In the genomic region with DNA sequence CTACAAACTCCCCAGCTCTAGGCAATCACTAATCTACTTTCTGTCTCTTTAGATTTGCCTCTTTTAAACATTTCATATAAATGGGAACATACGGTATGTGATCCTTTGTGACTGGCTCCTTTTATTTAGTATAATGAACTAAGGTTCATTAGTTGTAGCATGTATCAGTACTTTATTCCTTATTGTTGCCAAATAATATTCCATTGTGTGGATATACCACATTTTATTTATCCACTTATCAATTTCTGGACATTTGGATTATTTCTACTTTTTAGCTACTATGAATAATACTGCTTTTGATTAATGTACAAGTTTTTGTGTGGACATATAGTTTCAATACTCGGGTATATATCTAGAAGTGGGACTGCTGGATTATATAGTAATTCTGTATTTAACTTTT, we compare ENCODE assay signal across 4 cellular contexts.
TF ChIP-seq lines count a peak whose summit lies in the region.

No MANE protein-coding gene starts in this region.

TF ChIP-seq in SK-N-SH treated with all-trans-retinoic acid at 6 μM for 48 hours, 23 proteins besides CTCF, POLR2A, EP300 and RAD21:
- TF ChIP-seq ZNF565 (CRISPR knock-in tag; conservative IDR thresholded peaks at IDR 0.05; ENCODE audit: low read depth) = no peak
- peak; percentile 91 for TF ChIP-seq ZNF8 (CRISPR knock-in tag; IDR thresholded peaks at IDR 0.05)
- TF ChIP-seq, protein P1, sequence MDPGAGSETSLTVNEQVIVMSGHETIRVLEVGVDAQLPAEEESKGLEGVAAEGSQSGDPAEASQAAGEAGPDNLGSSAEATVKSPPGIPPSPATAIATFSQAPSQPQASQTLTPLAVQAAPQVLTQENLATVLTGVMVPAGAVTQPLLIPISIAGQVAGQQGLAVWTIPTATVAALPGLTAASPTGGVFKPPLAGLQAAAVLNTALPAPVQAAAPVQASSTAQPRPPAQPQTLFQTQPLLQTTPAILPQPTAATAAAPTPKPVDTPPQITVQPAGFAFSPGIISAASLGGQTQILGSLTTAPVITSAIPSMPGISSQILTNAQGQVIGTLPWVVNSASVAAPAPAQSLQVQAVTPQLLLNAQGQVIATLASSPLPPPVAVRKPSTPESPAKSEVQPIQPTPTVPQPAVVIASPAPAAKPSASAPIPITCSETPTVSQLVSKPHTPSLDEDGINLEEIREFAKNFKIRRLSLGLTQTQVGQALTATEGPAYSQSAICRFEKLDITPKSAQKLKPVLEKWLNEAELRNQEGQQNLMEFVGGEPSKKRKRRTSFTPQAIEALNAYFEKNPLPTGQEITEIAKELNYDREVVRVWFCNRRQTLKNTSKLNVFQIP (CRISPR knock-in tag; IDR thresholded peaks at IDR 0.05; ENCODE audit: borderline replicate concordance, low read depth) = no peak
- TF ChIP-seq ARNTL (CRISPR knock-in tag; IDR thresholded peaks at IDR 0.05; ENCODE audit: borderline replicate concordance, low read depth) = no peak
- TF ChIP-seq, protein P2, sequence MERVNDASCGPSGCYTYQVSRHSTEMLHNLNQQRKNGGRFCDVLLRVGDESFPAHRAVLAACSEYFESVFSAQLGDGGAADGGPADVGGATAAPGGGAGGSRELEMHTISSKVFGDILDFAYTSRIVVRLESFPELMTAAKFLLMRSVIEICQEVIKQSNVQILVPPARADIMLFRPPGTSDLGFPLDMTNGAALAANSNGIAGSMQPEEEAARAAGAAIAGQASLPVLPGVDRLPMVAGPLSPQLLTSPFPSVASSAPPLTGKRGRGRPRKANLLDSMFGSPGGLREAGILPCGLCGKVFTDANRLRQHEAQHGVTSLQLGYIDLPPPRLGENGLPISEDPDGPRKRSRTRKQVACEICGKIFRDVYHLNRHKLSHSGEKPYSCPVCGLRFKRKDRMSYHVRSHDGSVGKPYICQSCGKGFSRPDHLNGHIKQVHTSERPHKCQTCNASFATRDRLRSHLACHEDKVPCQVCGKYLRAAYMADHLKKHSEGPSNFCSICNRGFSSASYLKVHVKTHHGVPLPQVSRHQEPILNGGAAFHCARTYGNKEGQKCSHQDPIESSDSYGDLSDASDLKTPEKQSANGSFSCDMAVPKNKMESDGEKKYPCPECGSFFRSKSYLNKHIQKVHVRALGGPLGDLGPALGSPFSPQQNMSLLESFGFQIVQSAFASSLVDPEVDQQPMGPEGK (CRISPR knock-in tag; IDR thresholded peaks at IDR 0.05; ENCODE audit: borderline replicate concordance) = no peak

TF ChIP-seq in SK-N-SH, 30 proteins besides CTCF, POLR2A, EP300 and RAD21:
- no peak for TF ChIP-seq RCOR1 (IDR thresholded peaks at IDR 0.05; ENCODE audit: low read length)
- TF ChIP-seq ELF1 (IDR thresholded peaks at IDR 0.05) = no peak
- TF ChIP-seq, protein P3, sequence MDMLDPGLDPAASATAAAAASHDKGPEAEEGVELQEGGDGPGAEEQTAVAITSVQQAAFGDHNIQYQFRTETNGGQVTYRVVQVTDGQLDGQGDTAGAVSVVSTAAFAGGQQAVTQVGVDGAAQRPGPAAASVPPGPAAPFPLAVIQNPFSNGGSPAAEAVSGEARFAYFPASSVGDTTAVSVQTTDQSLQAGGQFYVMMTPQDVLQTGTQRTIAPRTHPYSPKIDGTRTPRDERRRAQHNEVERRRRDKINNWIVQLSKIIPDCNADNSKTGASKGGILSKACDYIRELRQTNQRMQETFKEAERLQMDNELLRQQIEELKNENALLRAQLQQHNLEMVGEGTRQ (IDR thresholded peaks at IDR 0.05; ENCODE audit: borderline replicate concordance, low read depth, low read length) = no peak
- no peak for TF ChIP-seq CHD2 (IDR thresholded peaks at IDR 0.05; ENCODE audit: low read length, partially characterized antibody)
- no peak for TF ChIP-seq SIN3A (IDR thresholded peaks at IDR 0.05; ENCODE audit: borderline replicate concordance, low read depth, low read length)
- no peak for TF ChIP-seq GATA2 (CRISPR knock-in tag; IDR thresholded peaks at IDR 0.05)
- no peak for TF ChIP-seq TEAD4 (IDR thresholded peaks at IDR 0.05; ENCODE audit: borderline replicate concordance, insufficient read depth)
- no peak for TF ChIP-seq NFIC (IDR thresholded peaks at IDR 0.05; ENCODE audit: borderline replicate concordance)
- TF ChIP-seq FOXM1 (IDR thresholded peaks at IDR 0.05; ENCODE audit: low read depth) = no peak
- TF ChIP-seq SMC3 (IDR thresholded peaks at IDR 0.05; ENCODE audit: low read depth, low read length) = no peak
- TF ChIP-seq, protein P4, sequence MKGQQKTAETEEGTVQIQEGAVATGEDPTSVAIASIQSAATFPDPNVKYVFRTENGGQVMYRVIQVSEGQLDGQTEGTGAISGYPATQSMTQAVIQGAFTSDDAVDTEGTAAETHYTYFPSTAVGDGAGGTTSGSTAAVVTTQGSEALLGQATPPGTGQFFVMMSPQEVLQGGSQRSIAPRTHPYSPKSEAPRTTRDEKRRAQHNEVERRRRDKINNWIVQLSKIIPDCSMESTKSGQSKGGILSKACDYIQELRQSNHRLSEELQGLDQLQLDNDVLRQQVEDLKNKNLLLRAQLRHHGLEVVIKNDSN (IDR thresholded peaks at IDR 0.05; ENCODE audit: borderline replicate concordance, low read depth) = no peak

TF ChIP-seq in GM12878, 131 proteins besides CTCF, POLR2A, EP300 and RAD21:
- no peak for TF ChIP-seq TCF7 (IDR thresholded peaks at IDR 0.05; ENCODE audit: borderline replicate concordance)
TF ChIP-seq in GM12878: peak in this region for 0.

TF ChIP-seq in HEK293T, 16 proteins besides CTCF, POLR2A, EP300 and RAD21:
- TF ChIP-seq FOXK2 (IDR thresholded peaks at IDR 0.05) (no peak), NFRKB (IDR thresholded peaks at IDR 0.05) (no peak), TARDBP (IDR thresholded peaks at IDR 0.05) (no peak)
